8 cellular contexts compared by ENCODE assay signal in the genomic region with DNA sequence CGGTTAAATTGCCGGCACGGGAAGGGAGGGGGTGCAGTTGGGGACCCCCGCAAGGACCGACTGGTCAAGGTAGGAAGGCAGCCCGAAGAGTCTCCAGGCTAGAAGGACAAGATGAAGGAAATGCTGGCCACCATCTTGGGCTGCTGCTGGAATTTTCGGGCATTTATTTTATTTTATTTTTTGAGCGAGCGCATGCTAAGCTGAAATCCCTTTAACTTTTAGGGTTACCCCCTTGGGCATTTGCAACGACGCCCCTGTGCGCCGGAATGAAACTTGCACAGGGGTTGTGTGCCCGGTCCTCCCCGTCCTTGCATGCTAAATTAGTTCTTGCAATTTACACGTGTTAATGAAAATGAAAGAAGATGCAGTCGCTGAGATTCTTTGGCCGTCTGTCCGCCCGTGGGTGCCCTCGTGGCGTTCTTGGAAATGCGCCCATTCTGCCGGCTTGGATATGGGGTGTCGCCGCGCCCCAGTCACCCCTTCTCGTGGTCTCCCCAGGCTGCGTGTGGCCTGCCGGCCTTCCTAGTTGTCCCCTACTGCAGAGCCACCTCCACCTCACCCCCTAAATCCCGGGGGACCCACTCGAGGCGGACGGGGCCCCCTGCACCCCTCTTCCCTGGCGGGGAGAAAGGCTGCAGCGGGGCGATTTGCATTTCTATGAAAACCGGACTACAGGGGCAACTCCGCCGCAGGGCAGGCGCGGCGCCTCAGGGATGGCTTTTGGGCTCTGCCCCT. TPM values are rescaled to one million over a fixed set of nuclear protein-coding genes. Genes with fewer than 3 reads are reported as not detected.
DNase-seq lines count a peak whose midpoint lies in the region; ATAC-seq and TF ChIP-seq lines count a peak whose summit lies in the region.

No MANE protein-coding gene starts in this region.

- peaks cover 0 to 20% (median 5%) of the 10 kb centered on the region in 3 donors for H3K36me3 ChIP-seq in esophagus squamous epithelium

- peaks cover 49 to 95% (median 63%) of the 10 kb centered on the region in 3 donors for H3K4me1 ChIP-seq in esophagus squamous epithelium

- H3K27ac Mint-ChIP-seq in neural crest cell (ENCODE audit: unreplicated experiment): peak overlapping the region; percentile 96

- TF ChIP-seq CTCF in esophagus squamous epithelium (IDR thresholded peaks at IDR 0.05): no peak
- no peak for TF ChIP-seq CTCF in neural crest cell (conservative IDR thresholded peaks at IDR 0.05)

- peak overlapping the region; percentile 81 to 85 (median 83) for H3K4me3 ChIP-seq in esophagus squamous epithelium

- H3K9me3 ChIP-seq in esophagus squamous epithelium: no peaks in the 10 kb centered on the region

- H3K9me3 Mint-ChIP-seq in neural crest cell: no peaks in the 10 kb centered on the region

- TF ChIP-seq POLR2A in esophagus squamous epithelium (IDR thresholded peaks at IDR 0.05): no peak

- 1 to 2% methylated on average over 22 to 31 of the region's 43 CpGs for WGBS in esophagus squamous epithelium, 2 donors

- H3K4me3 Mint-ChIP-seq in neural crest cell: peak overlapping the region; percentile 95

- H3K4me1 Mint-ChIP-seq in neural crest cell: peaks cover 51% of the 10 kb centered on the region

- H3K27me3 Mint-ChIP-seq in neural crest cell (ENCODE audit: low read depth): peaks cover 20% of the 10 kb centered on the region

- ATAC-seq in HG02870 (IDR thresholded peaks at IDR 0.05; ENCODE audit: unreplicated experiment) (no peak), GM21786 (IDR thresholded peaks at IDR 0.05; ENCODE audit: unreplicated experiment) (no peak), GM21619 (IDR thresholded peaks at IDR 0.05; ENCODE audit: unreplicated experiment) (no peak), HG02759 (IDR thresholded peaks at IDR 0.05; ENCODE audit: unreplicated experiment) (no peak)

- intact Hi-C loops in esophagus squamous epithelium (cut with DNase I): loop anchor here (5.0 kb wide), 2 partner anchors 348 to 538 kb away; partner anchors contain the start of gene MYEOV

- peaks cover 0 to 63% (median 0%) of the 10 kb centered on the region in 4 donors for H3K27me3 ChIP-seq in esophagus squamous epithelium

- H3K36me3 Mint-ChIP-seq in neural crest cell (ENCODE audit: low read depth): peaks cover 11% of the 10 kb centered on the region

- in situ Hi-C loops in Caki2 (cut with HindIII; ENCODE audit: low pct_unique_long_range_greater_than_20kb, low sequenced_read_pairs): no loop called here

- peak overlapping the region; percentile 81 to 93 (median 86) for H3K27ac ChIP-seq in esophagus squamous epithelium

- peak; percentile 51 for DNase-seq in Caki2 (ENCODE audit: low read depth)
- peak; percentile 60 for DNase-seq in RKO (ENCODE audit: low spot score)
- DNase-seq in esophagus squamous epithelium (lab: John Stamatoyannopoulos, UW): no peak
- DNase-seq in neural crest cell (ENCODE audit: low read depth, low spot score): no peak

RNA-seq across cellular contexts. Expression of gene CCND1, which starts 0.5 kb away (rescaled TPM):
- 122 and 137 TPM in 2 replicates for total RNA-seq in Caki2 (2014; rRNA removed; shearing (Covaris generic); ENCODE audit: low replicate concordance)
- total RNA-seq in esophagus squamous epithelium (100 to 1,000 TPM in 3 of 4 donors, 10 to 100 TPM in 1; 64.1 to 216 (median 145) TPM), neural crest cell (344 and 350 TPM in 2 replicates)

RNA-seq across cellular contexts. Expression of gene LTO1, which starts 34.7 kb away (rescaled TPM):
- 3.3 and 9.7 TPM in 2 replicates for total RNA-seq in Caki2 (2014; rRNA removed; shearing (Covaris generic); ENCODE audit: low replicate concordance)
- 10 to 100 TPM; 16.5 to 29.2 (median 19.3) TPM for total RNA-seq in esophagus squamous epithelium
- 24.7 and 26.6 TPM in 2 replicates for total RNA-seq in neural crest cell

Comparison
In these comparisons a context has a peak if more than half of its experiments do, and no peak if none do; other contexts are left out.
1. DNase-seq: peak in Caki2 (single experiment) and RKO (single experiment); none in esophagus squamous epithelium (single experiment) and neural crest cell (single experiment).